Comparison of ENCODE assay signal across 1 cellular context in the genomic region with DNA sequence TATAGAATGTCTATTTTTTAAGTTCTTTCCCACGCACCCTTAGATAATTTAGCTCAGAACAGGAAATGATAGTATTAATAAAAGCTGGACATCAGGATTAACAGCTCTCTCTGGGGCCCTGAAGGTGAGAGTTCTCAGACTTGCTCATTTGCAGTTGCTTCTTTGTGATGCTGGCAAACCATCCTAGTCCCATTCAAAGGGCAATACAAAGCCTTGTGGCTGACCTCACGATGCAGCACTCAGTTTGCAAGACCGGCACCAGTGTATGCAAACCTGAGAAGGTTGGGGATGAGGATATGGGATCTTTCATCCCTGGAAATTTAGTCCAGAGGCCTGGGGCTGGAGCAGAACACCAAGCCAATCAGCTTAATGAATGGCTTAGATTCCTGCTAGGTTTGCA.
TF ChIP-seq lines count a peak whose summit lies in the region.

No MANE protein-coding gene starts in this region.

TF ChIP-seq in K562, 482 proteins besides CTCF, POLR2A, EP300 and RAD21 (continued from another document):
- TF ChIP-seq, protein P1, sequence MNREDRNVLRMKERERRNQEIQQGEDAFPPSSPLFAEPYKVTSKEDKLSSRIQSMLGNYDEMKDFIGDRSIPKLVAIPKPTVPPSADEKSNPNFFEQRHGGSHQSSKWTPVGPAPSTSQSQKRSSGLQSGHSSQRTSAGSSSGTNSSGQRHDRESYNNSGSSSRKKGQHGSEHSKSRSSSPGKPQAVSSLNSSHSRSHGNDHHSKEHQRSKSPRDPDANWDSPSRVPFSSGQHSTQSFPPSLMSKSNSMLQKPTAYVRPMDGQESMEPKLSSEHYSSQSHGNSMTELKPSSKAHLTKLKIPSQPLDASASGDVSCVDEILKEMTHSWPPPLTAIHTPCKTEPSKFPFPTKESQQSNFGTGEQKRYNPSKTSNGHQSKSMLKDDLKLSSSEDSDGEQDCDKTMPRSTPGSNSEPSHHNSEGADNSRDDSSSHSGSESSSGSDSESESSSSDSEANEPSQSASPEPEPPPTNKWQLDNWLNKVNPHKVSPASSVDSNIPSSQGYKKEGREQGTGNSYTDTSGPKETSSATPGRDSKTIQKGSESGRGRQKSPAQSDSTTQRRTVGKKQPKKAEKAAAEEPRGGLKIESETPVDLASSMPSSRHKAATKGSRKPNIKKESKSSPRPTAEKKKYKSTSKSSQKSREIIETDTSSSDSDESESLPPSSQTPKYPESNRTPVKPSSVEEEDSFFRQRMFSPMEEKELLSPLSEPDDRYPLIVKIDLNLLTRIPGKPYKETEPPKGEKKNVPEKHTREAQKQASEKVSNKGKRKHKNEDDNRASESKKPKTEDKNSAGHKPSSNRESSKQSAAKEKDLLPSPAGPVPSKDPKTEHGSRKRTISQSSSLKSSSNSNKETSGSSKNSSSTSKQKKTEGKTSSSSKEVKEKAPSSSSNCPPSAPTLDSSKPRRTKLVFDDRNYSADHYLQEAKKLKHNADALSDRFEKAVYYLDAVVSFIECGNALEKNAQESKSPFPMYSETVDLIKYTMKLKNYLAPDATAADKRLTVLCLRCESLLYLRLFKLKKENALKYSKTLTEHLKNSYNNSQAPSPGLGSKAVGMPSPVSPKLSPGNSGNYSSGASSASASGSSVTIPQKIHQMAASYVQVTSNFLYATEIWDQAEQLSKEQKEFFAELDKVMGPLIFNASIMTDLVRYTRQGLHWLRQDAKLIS (CRISPR knock-in tag; IDR thresholded peaks at IDR 0.05), result no peak
- TF ChIP-seq BHLHE40 (IDR thresholded peaks at IDR 0.05; ENCODE audit: low read length) (no peak), YY1 (IDR thresholded peaks at IDR 0.05; ENCODE audit: borderline replicate concordance in 1 of 3, control insufficient read depth in 1 of 3, extremely low read depth in 1 of 3, insufficient read depth in 3 of 3, insufficient read length in 1 of 3, insufficient replicate concordance in 2 of 3, low read depth in 1 of 3, low read length in 2 of 3) (no peak), TAL1 (IDR thresholded peaks at IDR 0.05) (no peak), MEF2A (IDR thresholded peaks at IDR 0.05; ENCODE audit: control insufficient read depth, low read depth, low read length) (no peak), ASH1L (IDR thresholded peaks at IDR 0.05; ENCODE audit: borderline replicate concordance, low read depth, partially characterized antibody) (no peak), MAFF (IDR thresholded peaks at IDR 0.05; ENCODE audit: low read length) (no peak), OTX1 (CRISPR knock-in tag; IDR thresholded peaks at IDR 0.05) (no peak), POLR3G (IDR thresholded peaks at IDR 0.05; ENCODE audit: extremely low read depth, insufficient read length, insufficient replicate concordance) (no peak), ATF1 (CRISPR knock-in tag; IDR thresholded peaks at IDR 0.05) (no peak), ATF1 (tag; IDR thresholded peaks at IDR 0.05) (no peak), ZNF766 (CRISPR knock-in tag; conservative IDR thresholded peaks at IDR 0.05) (no peak), HMGN3 (IDR thresholded peaks at IDR 0.05; ENCODE audit: borderline replicate concordance, extremely low read depth, insufficient read length, low read depth, low read length) (no peak)
- TF ChIP-seq, protein P2, sequence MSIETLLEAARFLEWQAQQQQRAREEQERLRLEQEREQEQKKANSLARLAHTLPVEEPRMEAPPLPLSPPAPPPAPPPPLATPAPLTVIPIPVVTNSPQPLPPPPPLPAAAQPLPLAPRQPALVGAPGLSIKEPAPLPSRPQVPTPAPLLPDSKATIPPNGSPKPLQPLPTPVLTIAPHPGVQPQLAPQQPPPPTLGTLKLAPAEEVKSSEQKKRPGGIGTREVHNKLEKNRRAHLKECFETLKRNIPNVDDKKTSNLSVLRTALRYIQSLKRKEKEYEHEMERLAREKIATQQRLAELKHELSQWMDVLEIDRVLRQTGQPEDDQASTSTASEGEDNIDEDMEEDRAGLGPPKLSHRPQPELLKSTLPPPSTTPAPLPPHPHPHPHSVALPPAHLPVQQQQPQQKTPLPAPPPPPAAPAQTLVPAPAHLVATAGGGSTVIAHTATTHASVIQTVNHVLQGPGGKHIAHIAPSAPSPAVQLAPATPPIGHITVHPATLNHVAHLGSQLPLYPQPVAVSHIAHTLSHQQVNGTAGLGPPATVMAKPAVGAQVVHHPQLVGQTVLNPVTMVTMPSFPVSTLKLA (conservative IDR thresholded peaks at IDR 0.05), result no peak
- TF ChIP-seq, protein P3, sequence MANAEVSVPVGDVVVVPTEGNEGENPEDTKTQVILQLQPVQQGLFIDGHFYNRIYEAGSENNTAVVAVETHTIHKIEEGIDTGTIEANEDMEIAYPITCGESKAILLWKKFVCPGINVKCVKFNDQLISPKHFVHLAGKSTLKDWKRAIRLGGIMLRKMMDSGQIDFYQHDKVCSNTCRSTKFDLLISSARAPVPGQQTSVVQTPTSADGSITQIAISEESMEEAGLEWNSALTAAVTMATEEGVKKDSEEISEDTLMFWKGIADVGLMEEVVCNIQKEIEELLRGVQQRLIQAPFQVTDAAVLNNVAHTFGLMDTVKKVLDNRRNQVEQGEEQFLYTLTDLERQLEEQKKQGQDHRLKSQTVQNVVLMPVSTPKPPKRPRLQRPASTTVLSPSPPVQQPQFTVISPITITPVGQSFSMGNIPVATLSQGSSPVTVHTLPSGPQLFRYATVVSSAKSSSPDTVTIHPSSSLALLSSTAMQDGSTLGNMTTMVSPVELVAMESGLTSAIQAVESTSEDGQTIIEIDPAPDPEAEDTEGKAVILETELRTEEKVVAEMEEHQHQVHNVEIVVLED (CRISPR knock-in tag; IDR thresholded peaks at IDR 0.05), result no peak
- TF ChIP-seq, protein P4, sequence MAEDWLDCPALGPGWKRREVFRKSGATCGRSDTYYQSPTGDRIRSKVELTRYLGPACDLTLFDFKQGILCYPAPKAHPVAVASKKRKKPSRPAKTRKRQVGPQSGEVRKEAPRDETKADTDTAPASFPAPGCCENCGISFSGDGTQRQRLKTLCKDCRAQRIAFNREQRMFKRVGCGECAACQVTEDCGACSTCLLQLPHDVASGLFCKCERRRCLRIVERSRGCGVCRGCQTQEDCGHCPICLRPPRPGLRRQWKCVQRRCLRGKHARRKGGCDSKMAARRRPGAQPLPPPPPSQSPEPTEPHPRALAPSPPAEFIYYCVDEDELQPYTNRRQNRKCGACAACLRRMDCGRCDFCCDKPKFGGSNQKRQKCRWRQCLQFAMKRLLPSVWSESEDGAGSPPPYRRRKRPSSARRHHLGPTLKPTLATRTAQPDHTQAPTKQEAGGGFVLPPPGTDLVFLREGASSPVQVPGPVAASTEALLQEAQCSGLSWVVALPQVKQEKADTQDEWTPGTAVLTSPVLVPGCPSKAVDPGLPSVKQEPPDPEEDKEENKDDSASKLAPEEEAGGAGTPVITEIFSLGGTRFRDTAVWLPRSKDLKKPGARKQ (CRISPR knock-in tag; IDR thresholded peaks at IDR 0.05), result no peak
